Comparison of ENCODE assay signal across 28 cellular contexts in the genomic region with DNA sequence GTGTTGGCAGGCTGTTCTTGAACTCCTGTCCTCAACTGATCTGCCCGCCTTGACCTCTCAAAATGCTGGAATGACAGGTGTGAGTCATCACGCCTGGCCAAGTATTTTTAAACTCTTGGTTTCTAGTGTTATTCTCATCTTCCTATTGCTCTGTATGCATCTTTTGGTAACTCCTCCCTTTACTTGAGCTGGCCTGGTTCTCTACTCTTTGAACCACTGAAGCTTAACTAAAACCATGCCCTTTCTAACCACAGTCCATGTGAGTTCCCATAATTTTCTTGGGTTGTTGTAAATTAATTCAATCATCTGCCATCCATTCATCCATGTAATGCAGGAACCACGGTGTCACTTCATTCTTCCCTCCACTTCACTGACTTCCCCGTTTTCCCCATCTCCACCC.
"Had no signal": no experiment of that assay in that cellular context is flagged by ENCODE, and none has a peak within 500 bp of the region (broad histone marks: within the 10 kb centered on the region; RNA-seq: fewer than 3 reads in every experiment).

No MANE protein-coding gene starts in this region.

- H3K4me1 Mint-ChIP-seq: immature natural killer cell; naive thymus-derived CD8-positive, alpha-beta T cell; nephron; stimulated activated naive B cell treated with anti-CD40 and anti-IgM and Interleukin-4, amounts not matched to agents 10 μg/mL and 1 μg/mL and 100 μg/mL, for 72 hours had no signal

- H3K4me3 Mint-ChIP-seq: immature natural killer cell; naive thymus-derived CD8-positive, alpha-beta T cell; nephron; neural progenitor cell; stimulated activated naive B cell treated with anti-CD40 and anti-IgM and Interleukin-4, amounts not matched to agents 10 μg/mL and 1 μg/mL and 100 μg/mL, for 72 hours had no signal

- H3K4me1 ChIP-seq: lower lobe of right lung, neural progenitor cell, parathyroid adenoma, psoas muscle, right atrium auricular region, right lobe of liver, stomach, testis, thyroid gland, transverse colon, upper lobe of left lung, vagina had no signal

- H3K36me3 ChIP-seq: lower lobe of right lung, neural progenitor cell, neutrophil, right atrium auricular region, right lobe of liver, stomach, thyroid gland, transverse colon, upper lobe of left lung, vagina had no signal

- H3K27me3 ChIP-seq: neural progenitor cell, neutrophil, right atrium auricular region, right lobe of liver, stomach, testis, thyroid gland, transverse colon, upper lobe of left lung, vagina had no signal

- DNase-seq: hypothalamus; immature natural killer cell; kidney; lower lobe of right lung; mammary epithelial cell; mesenchymal stem cell; naive thymus-derived CD8-positive, alpha-beta T cell; occipital lobe; psoas muscle; right lobe of liver; stimulated activated CD4-positive, alpha-beta T cell treated with anti-CD3 and anti-CD28 coated beads, Interleukin-12 subunit alpha, Interleukin-12 subunit beta, amount 100 ng/mL, for 4 hours; stimulated activated CD4-positive, alpha-beta T cell treated with anti-CD3 and anti-CD28 coated beads, Interleukin-15, amount 100 ng/mL, for 24 hours; stimulated activated CD4-positive, alpha-beta T cell treated with anti-CD3 and anti-CD28 coated beads, Interleukin-2, amount 100 ng/mL, for 24 hours; stimulated activated CD4-positive, alpha-beta T cell treated with anti-CD3 and anti-CD28 coated beads, Interleukin-4, amount 100 ng/mL, for 1 hour; stimulated activated naive B cell treated with anti-CD40 and anti-IgM and Interleukin-4, amounts not matched to agents 10 μg/mL and 1 μg/mL and 100 μg/mL, for 72 hours; stimulated activated naive CD8-positive, alpha-beta T cell treated with anti-CD3 and anti-CD28 coated beads, Interleukin-15, Interleukin-2, amounts not matched to agents 100 U/mL and 50 U/mL, for 24 hours; stomach; testis; thyroid gland; transverse colon had no signal

- H3K27ac ChIP-seq: lower lobe of right lung, neural progenitor cell, neutrophil, parathyroid adenoma, psoas muscle, right atrium auricular region, right lobe of liver, stomach, testis, thyroid gland, transverse colon, upper lobe of left lung, vagina had no signal

- H3K79me2 ChIP-seq: parathyroid adenoma had no signal

- H3K9ac ChIP-seq: neural progenitor cell, parathyroid adenoma had no signal

- H3K4me2 ChIP-seq: neural progenitor cell had no signal

- H3K9me3 ChIP-seq: lower lobe of right lung, neutrophil, psoas muscle, right atrium auricular region, right lobe of liver, testis, thyroid gland, transverse colon, upper lobe of left lung, vagina had no signal

- H3K36me3 Mint-ChIP-seq: neural progenitor cell; stimulated activated naive B cell treated with anti-CD40 and anti-IgM and Interleukin-4, amounts not matched to agents 10 μg/mL and 1 μg/mL and 100 μg/mL, for 72 hours had no signal

- H3K9me3 Mint-ChIP-seq: nephron, neural progenitor cell had no signal

- H2AFZ ChIP-seq: neural progenitor cell, parathyroid adenoma had no signal

- H3K27me3 Mint-ChIP-seq: naive thymus-derived CD8-positive, alpha-beta T cell; stimulated activated naive B cell treated with anti-CD40 and anti-IgM and Interleukin-4, amounts not matched to agents 10 μg/mL and 1 μg/mL and 100 μg/mL, for 72 hours had no signal

- H3K27ac Mint-ChIP-seq: immature natural killer cell; naive thymus-derived CD8-positive, alpha-beta T cell; nephron; neural progenitor cell; stimulated activated naive B cell treated with anti-CD40 and anti-IgM and Interleukin-4, amounts not matched to agents 10 μg/mL and 1 μg/mL and 100 μg/mL, for 72 hours had no signal

- ATAC-seq: left lobe of liver; lower lobe of right lung; naive thymus-derived CD8-positive, alpha-beta T cell; psoas muscle; right lobe of liver; stimulated activated naive B cell treated with anti-CD40 and anti-IgM and Interleukin-4, amounts not matched to agents 10 μg/mL and 1 μg/mL and 100 μg/mL, for 72 hours; stimulated activated naive CD8-positive, alpha-beta T cell treated with anti-CD3 and anti-CD28 coated beads, Interleukin-15, Interleukin-2, amounts not matched to agents 100 U/mL and 50 U/mL, for 24 hours had no signal

- H3K4me3 ChIP-seq: lower lobe of right lung, neural progenitor cell, psoas muscle, right atrium auricular region, right lobe of liver, stomach, testis, thyroid gland, transverse colon, upper lobe of left lung, vagina had no signal
